ENCODE assay signal across 24 cellular contexts in genomic region chr2:231965118-231965517, GRCh38. TPM values are rescaled to one million over a fixed set of nuclear protein-coding genes. Genes with fewer than 3 reads are reported as not detected.
DNase-seq lines count a peak whose midpoint lies in the region; ATAC-seq and TF ChIP-seq lines count a peak whose summit lies in the region.
"Had no signal": no experiment of that assay in that cellular context is flagged by ENCODE, and none has a peak within 500 bp of the region (broad histone marks: within the 10 kb centered on the region; RNA-seq: fewer than 3 reads in every experiment).

No MANE protein-coding gene starts in this region.

- no peak overlapping the region for H3K27ac ChIP-seq in ovary
- H3K27ac ChIP-seq: A549, ascending aorta, gastroesophageal sphincter, psoas muscle, SJSA1, upper lobe of left lung had no signal

- H3K4me3 ChIP-seq in lower leg skin (ENCODE audit: low read depth, poor library complexity, severe bottlenecking) (no peak overlapping the region), ovary (no peak overlapping the region)
- H3K4me3 ChIP-seq: A549, ascending aorta, gastroesophageal sphincter, psoas muscle, SJSA1, upper lobe of left lung had no signal

- H3K36me3 ChIP-seq in ovary: no peaks in the 10 kb centered on the region
- H3K36me3 ChIP-seq: ascending aorta, gastroesophageal sphincter, upper lobe of left lung had no signal

- ATAC-seq in naive thymus-derived CD8-positive, alpha-beta T cell: peak in 1 of 2 donors; percentile 29
- ATAC-seq: A549; gastroesophageal sphincter; naive thymus-derived CD4-positive, alpha-beta T cell; psoas muscle; stimulated activated naive B cell treated with anti-CD40 and anti-IgM and Interleukin-4, amounts not matched to agents 10 μg/mL and 1 μg/mL and 100 μg/mL, for 72 hours had no signal

- H3K27ac Mint-ChIP-seq in naive thymus-derived CD8-positive, alpha-beta T cell: peak overlapping the region in 6 of 10 donors; percentile 61 to 80 (median 71)
- H3K27ac Mint-ChIP-seq: CD14-positive monocyte; stimulated activated naive B cell treated with anti-CD40 and anti-IgM and Interleukin-4, amounts not matched to agents 10 μg/mL and 1 μg/mL and 100 μg/mL, for 72 hours had no signal

- H3K4me3 Mint-ChIP-seq in naive thymus-derived CD8-positive, alpha-beta T cell: peak overlapping the region in 3 of 10 donors; percentile 3 to 63 (median 41)
- H3K4me3 Mint-ChIP-seq: CD14-positive monocyte; stimulated activated naive B cell treated with anti-CD40 and anti-IgM and Interleukin-4, amounts not matched to agents 10 μg/mL and 1 μg/mL and 100 μg/mL, for 72 hours had no signal

- H3K27me3 Mint-ChIP-seq in naive thymus-derived CD8-positive, alpha-beta T cell: no peaks in the 10 kb centered on the region
- H3K27me3 Mint-ChIP-seq: naive thymus-derived CD4-positive, alpha-beta T cell; stimulated activated naive B cell treated with anti-CD40 and anti-IgM and Interleukin-4, amounts not matched to agents 10 μg/mL and 1 μg/mL and 100 μg/mL, for 72 hours had no signal

- TF ChIP-seq POLR2A in lower leg skin (IDR thresholded peaks at IDR 0.05) (no peak), ovary (IDR thresholded peaks at IDR 0.05) (no peak)

- H3K9me3 Mint-ChIP-seq in naive thymus-derived CD8-positive, alpha-beta T cell: peaks cover 0 to 4% (median 0%) of the 10 kb centered on the region in 9 donors

- H3K4me1 ChIP-seq in ovary (ENCODE audit: insufficient read depth): peaks cover 12% of the 10 kb centered on the region
- H3K4me1 ChIP-seq: psoas muscle had no signal

- H3K36me3 Mint-ChIP-seq in naive thymus-derived CD8-positive, alpha-beta T cell: peaks cover 0 to 9% (median 0%) of the 10 kb centered on the region in 3 donors

- H3K27me3 ChIP-seq in ovary: no peaks in the 10 kb centered on the region
- H3K27me3 ChIP-seq: ascending aorta, gastroesophageal sphincter, SJSA1, upper lobe of left lung had no signal

- peaks cover 30 to 66% (median 60%) of the 10 kb centered on the region in 4 donors for H3K4me1 Mint-ChIP-seq in naive thymus-derived CD8-positive, alpha-beta T cell

- H3K9me3 ChIP-seq in ovary: no peaks in the 10 kb centered on the region
- H3K9me3 ChIP-seq: A549, ascending aorta, gastroesophageal sphincter, psoas muscle, SJSA1, upper lobe of left lung had no signal

- DNase-seq in NCI-H526 (lab: John Stamatoyannopoulos, UW) (peak; percentile 14 to 29), NCI-H526 treated with DMSO at 0.1 percent for 48 hours (lab: John Stamatoyannopoulos, UW) (no peak), NCI-H2029 (lab: John Stamatoyannopoulos, UW) (peak; percentile 32), SIG-M5 treated with dmso at 0.1 percent for 504 hours (lab: John Stamatoyannopoulos, UW; ENCODE audit: unreplicated experiment) (peak; percentile 50), lower leg skin (ENCODE audit: low spot score in 2 of 2) (no peak), putamen (ENCODE audit: low spot score) (no peak), ovary (no peak)
- DNase-seq in naive thymus-derived CD8-positive, alpha-beta T cell: peak in 2 of 10 donors; percentile 12 to 23
- DNase-seq: activated CD4-positive, alpha-beta T cell treated with anti-CD3 and anti-CD28 coated beads for 1 hour; activated effector memory CD4-positive, alpha-beta T cell treated with anti-CD3 and anti-CD28 coated beads, Interleukin-2, amount 50 U/mL, for 16 hours; EL; NCI-H1694 treated with DMSO at 0.1 percent for 48 hours; psoas muscle; stimulated activated naive B cell treated with anti-CD40 and anti-IgM and Interleukin-4, amounts not matched to agents 10 μg/mL and 1 μg/mL and 100 μg/mL, for 72 hours; T-helper 9 cell; upper lobe of left lung had no signal

- TF ChIP-seq EP300 in ovary (IDR thresholded peaks at IDR 0.05): no peak

- 30 to 48% methylated on average over 1 of the region's 1 CpG for whole genome bisulfite sequencing in lower leg skin, 2 donors
- WGBS in ovary, 3 donors: 72 to 82% (median 80%) methylated on average over 1 of the region's 1 CpG

- POLR2A ChIA-PET in naive thymus-derived CD8-positive, alpha-beta T cell (lab: Charles Lee): no interaction called here

- TF ChIP-seq CTCF in lower leg skin (IDR thresholded peaks at IDR 0.05) (no peak), ovary (IDR thresholded peaks at IDR 0.05) (no peak)

- intact Hi-C loops in lower leg skin (cut with DNase I; ENCODE audit: low total_unique reads) (no loop called here), ovary (cut with DNase I) (no loop called here)

RNA-seq across cellular contexts. Expression of gene DIS3L2, which starts 3.6 kb away (rescaled TPM):
- total RNA-seq in naive thymus-derived CD8-positive, alpha-beta T cell: 10 to 100 TPM; 59.0 to 59.1 TPM
- 10 to 100 TPM; 12.5 to 17.2 (median 16.4) TPM for polyA plus RNA-seq in naive thymus-derived CD8-positive, alpha-beta T cell
- total RNA-seq in lower leg skin: 10 to 100 TPM; 26.4 to 39.0 (median 34.4) TPM
- 10 to 100 TPM; 26.2 to 52.0 (median 35.3) TPM for total RNA-seq in ovary
- 10 to 100 TPM; 18.2 to 21.6 TPM for polyA plus RNA-seq in ovary

RNA-seq across cellular contexts. Expression of gene NPPC, which starts 38.9 kb away (rescaled TPM):
- not detected for total RNA-seq in naive thymus-derived CD8-positive, alpha-beta T cell
- under 1 TPM in 1 of 3 donors, not detected in 2; 0.27 TPM for polyA plus RNA-seq in naive thymus-derived CD8-positive, alpha-beta T cell
- total RNA-seq in lower leg skin: not detected
- 1 to 10 TPM in 2 of 7 donors, under 1 TPM in 2, not detected in 3; 0.30 to 4.3 (median 2.4) TPM for total RNA-seq in ovary
- under 1 TPM; 0.18 to 0.23 TPM for polyA plus RNA-seq in ovary
- total RNA-seq: ascending aorta, endothelial cell of umbilical vein, gastroesophageal sphincter, SJSA1, upper lobe of left lung had no signal
- polyA plus RNA-seq: A549; CD14-positive monocyte; endothelial cell of umbilical vein; liver; naive thymus-derived CD4-positive, alpha-beta T cell had no signal

Comparison
In these comparisons a context has a peak if more than half of its experiments do, and no peak if none do; other contexts are left out.
1. DNase-seq: peak in NCI-H526 (2 of 2), NCI-H2029 (single experiment) and SIG-M5 treated with dmso at 0.1 percent for 504 hours (single experiment); none in NCI-H526 treated with DMSO at 0.1 percent for 48 hours (single experiment), lower leg skin (0 of 2), putamen (single experiment) and ovary (0 of 5).